ENCODE assay signal across 1 cellular context in the genomic region with DNA sequence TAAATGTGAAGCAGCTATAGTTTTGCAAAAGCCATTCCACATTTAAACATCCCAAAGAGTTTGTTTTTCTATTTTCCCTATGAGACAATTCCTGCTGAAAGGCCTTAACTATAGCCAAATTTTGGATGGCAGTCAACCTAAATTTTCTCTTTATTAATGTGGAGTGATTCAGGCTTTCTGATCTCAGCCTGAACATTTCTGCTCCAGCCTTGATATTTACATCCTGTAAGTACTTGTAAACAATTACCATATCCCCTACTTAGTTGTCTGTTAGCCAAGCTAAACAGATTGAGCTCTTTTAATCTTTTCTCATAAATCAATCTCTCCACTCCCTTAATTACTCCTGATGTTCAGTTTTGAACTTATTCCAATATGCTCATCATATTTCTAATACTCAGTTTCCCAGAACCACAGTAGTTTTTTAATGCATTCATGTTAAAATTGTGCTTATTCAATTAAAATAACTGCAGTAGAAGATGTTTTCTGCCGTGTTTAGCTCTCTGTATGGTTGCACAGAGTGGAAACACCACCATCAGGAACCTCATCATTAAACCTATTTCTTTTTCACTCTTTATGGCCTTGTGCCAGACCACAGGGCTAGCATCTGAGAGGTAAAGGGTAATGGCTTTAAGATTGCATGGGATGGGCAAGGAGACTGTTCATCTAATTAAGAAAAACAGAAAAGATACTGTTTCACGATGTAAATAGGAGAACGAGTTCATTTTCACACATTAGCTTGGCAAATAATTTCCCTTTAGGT.
TF ChIP-seq lines count a peak whose summit lies in the region.

No MANE protein-coding gene starts in this region.

TF ChIP-seq in IMR-90, 13 proteins besides CTCF, POLR2A, EP300 and RAD21 (continued from another document):
- TF ChIP-seq RCOR1 (IDR thresholded peaks at IDR 0.05; ENCODE audit: insufficient replicate concordance, low read length) (no peak), RFX5 (IDR thresholded peaks at IDR 0.05; ENCODE audit: low read depth, low read length) (no peak), SMC3 (IDR thresholded peaks at IDR 0.05; ENCODE audit: low read depth, low read length) (no peak), CHD1 (IDR thresholded peaks at IDR 0.05; ENCODE audit: low read depth, low read length) (no peak)
